In the genomic region with DNA sequence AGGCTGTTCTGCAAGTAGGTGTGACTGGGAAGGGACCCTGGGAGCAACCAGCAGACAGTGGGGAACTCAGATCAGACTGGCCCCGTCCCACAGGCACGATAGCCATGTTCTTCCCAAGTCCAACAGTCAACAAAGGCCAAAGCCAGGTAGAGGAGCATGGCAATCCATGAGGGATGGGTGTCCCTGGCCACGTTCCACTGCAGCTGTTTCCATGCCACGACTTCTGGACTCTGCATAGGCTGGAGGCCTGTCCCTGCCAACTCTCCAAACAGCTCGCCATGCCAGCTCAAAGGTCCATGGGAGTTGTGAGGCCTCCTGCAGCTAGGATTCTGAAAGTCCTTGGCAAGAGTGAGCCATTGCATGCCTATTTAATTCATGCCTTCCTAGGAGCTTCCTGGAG, we compare ENCODE assay signal across 15 cellular contexts.
DNase-seq lines count a peak whose midpoint lies in the region; ATAC-seq lines count a peak whose summit lies in the region.
"Had no signal": no experiment of that assay in that cellular context is flagged by ENCODE, and none has a peak within 500 bp of the region (broad histone marks: within the 10 kb centered on the region; RNA-seq: fewer than 3 reads in every experiment).

No MANE protein-coding gene starts in this region.

- no peak overlapping the region for H3K4me3 Mint-ChIP-seq in stimulated activated memory B cell treated with anti-CD40 and anti-IgM and Interleukin-4, amounts not matched to agents 10 μg/mL and 1 μg/mL and 100 μg/mL, for 72 hours
- H3K4me3 Mint-ChIP-seq: B cell; CD4-positive, CD25-positive, alpha-beta regulatory T cell; CD8-positive, alpha-beta T cell had no signal

- no peaks in the 10 kb centered on the region for H3K36me3 Mint-ChIP-seq in stimulated activated memory B cell treated with anti-CD40 and anti-IgM and Interleukin-4, amounts not matched to agents 10 μg/mL and 1 μg/mL and 100 μg/mL, for 72 hours
- H3K36me3 Mint-ChIP-seq: CD4-positive, CD25-positive, alpha-beta regulatory T cell; CD8-positive, alpha-beta T cell had no signal

- no peaks in the 10 kb centered on the region for H3K4me1 Mint-ChIP-seq in stimulated activated memory B cell treated with anti-CD40 and anti-IgM and Interleukin-4, amounts not matched to agents 10 μg/mL and 1 μg/mL and 100 μg/mL, for 72 hours
- H3K4me1 Mint-ChIP-seq: B cell; CD4-positive, CD25-positive, alpha-beta regulatory T cell had no signal

- H3K27me3 Mint-ChIP-seq in stimulated activated memory B cell treated with anti-CD40 and anti-IgM and Interleukin-4, amounts not matched to agents 10 μg/mL and 1 μg/mL and 100 μg/mL, for 72 hours: no peaks in the 10 kb centered on the region
- H3K27me3 Mint-ChIP-seq: B cell; CD4-positive, CD25-positive, alpha-beta regulatory T cell had no signal

- DNase-seq in Right ventricle myocardium inferior (ENCODE audit: missing footprints) (peak; percentile 40), cardiac septum (ENCODE audit: low spot score) (no peak), left lobe of liver (ENCODE audit: low spot score) (no peak), globus pallidus (ENCODE audit: low spot score) (no peak)
- DNase-seq: Caco-2; CD4-positive, CD25-positive, alpha-beta regulatory T cell; CD8-positive, alpha-beta T cell; DMS153; DND-41; GM23248; H7; HCEC 1CT had no signal

- no peak overlapping the region for H3K27ac Mint-ChIP-seq in stimulated activated memory B cell treated with anti-CD40 and anti-IgM and Interleukin-4, amounts not matched to agents 10 μg/mL and 1 μg/mL and 100 μg/mL, for 72 hours
- H3K27ac Mint-ChIP-seq: B cell; CD4-positive, CD25-positive, alpha-beta regulatory T cell; CD8-positive, alpha-beta T cell had no signal

- ATAC-seq in Right ventricle myocardium inferior (no peak), left lobe of liver (peak; percentile 50), GM19328 (IDR thresholded peaks at IDR 0.05; ENCODE audit: unreplicated experiment) (no peak)
- ATAC-seq in stimulated activated memory B cell treated with anti-CD40 and anti-IgM and Interleukin-4, amounts not matched to agents 10 μg/mL and 1 μg/mL and 100 μg/mL, for 72 hours: peak; percentile 34
- ATAC-seq: CD8-positive, alpha-beta T cell had no signal

- peaks cover 15% of the 10 kb centered on the region for H3K9me3 Mint-ChIP-seq in stimulated activated memory B cell treated with anti-CD40 and anti-IgM and Interleukin-4, amounts not matched to agents 10 μg/mL and 1 μg/mL and 100 μg/mL, for 72 hours

- intact Hi-C loops in Right ventricle myocardium inferior (cut with DNase I) (no loop called here), cardiac septum (cut with DNase I) (no loop called here)

Comparison
In these comparisons a context has a peak if more than half of its experiments do, and no peak if none do; other contexts are left out.
1. ATAC-seq: peak in left lobe of liver (single experiment) and stimulated activated memory B cell treated with anti-CD40 and anti-IgM and Interleukin-4, amounts not matched to agents 10 μg/mL and 1 μg/mL and 100 μg/mL, for 72 hours (single experiment); none in Right ventricle myocardium inferior (single experiment) and GM19328 (single experiment).